In genomic region chr16:58741166-58741565, GRCh38 we compare ENCODE assay signal across 1 cellular context.
TF ChIP-seq lines count a peak whose summit lies in the region.

No MANE protein-coding gene starts in this region.

TF ChIP-seq in HepG2, 621 proteins besides CTCF, POLR2A, EP300 and RAD21 (continued from another document):
- TF ChIP-seq AHDC1 (CRISPR knock-in tag; IDR thresholded peaks at IDR 0.05; ENCODE audit: borderline replicate concordance), result no peak
- TF ChIP-seq, protein P1, sequence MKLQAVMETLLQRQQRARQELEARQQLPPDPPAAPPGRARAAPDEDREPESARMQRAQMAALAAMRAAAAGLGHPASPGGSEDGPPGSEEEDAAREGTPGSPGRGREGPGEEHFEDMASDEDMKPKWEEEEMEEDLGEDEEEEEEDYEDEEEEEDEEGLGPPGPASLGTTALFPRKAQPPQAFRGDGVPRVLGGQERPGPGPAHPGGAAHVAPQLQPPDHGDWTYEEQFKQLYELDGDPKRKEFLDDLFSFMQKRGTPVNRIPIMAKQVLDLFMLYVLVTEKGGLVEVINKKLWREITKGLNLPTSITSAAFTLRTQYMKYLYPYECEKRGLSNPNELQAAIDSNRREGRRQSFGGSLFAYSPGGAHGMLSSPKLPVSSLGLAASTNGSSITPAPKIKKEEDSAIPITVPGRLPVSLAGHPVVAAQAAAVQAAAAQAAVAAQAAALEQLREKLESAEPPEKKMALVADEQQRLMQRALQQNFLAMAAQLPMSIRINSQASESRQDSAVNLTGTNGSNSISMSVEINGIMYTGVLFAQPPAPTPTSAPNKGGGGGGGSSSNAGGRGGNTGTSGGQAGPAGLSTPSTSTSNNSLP (IDR thresholded peaks at IDR 0.05; ENCODE audit: low read depth, low read length), result no peak
- TF ChIP-seq MED8 (CRISPR knock-in tag; IDR thresholded peaks at IDR 0.05; ENCODE audit: insufficient replicate concordance), result no peak
- no peak for TF ChIP-seq ZNF543 (CRISPR knock-in tag; IDR thresholded peaks at IDR 0.05)
- no peak for TF ChIP-seq SP4 (CRISPR knock-in tag; IDR thresholded peaks at IDR 0.05)
- TF ChIP-seq, protein P2, sequence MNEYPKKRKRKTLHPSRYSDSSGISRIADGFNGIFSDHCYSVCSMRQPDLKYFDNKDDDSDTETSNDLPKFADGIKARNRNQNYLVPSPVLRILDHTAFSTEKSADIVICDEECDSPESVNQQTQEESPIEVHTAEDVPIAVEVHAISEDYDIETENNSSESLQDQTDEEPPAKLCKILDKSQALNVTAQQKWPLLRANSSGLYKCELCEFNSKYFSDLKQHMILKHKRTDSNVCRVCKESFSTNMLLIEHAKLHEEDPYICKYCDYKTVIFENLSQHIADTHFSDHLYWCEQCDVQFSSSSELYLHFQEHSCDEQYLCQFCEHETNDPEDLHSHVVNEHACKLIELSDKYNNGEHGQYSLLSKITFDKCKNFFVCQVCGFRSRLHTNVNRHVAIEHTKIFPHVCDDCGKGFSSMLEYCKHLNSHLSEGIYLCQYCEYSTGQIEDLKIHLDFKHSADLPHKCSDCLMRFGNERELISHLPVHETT (CRISPR knock-in tag; conservative IDR thresholded peaks at IDR 0.05), result no peak
- no peak for TF ChIP-seq ZNF816 (CRISPR knock-in tag; IDR thresholded peaks at IDR 0.05; ENCODE audit: borderline replicate concordance)
- TF ChIP-seq ZNF142 (CRISPR knock-in tag; IDR thresholded peaks at IDR 0.05), result no peak
- no peak for TF ChIP-seq ZNF790 (CRISPR knock-in tag; IDR thresholded peaks at IDR 0.05; ENCODE audit: borderline replicate concordance)
- TF ChIP-seq SMAD1 (CRISPR knock-in tag; IDR thresholded peaks at IDR 0.05; ENCODE audit: borderline replicate concordance, low read depth), result no peak
- no peak for TF ChIP-seq HNRNPL (IDR thresholded peaks at IDR 0.05; ENCODE audit: low read depth, low read length)
- no peak for TF ChIP-seq MATR3 (CRISPR knock-in tag; IDR thresholded peaks at IDR 0.05)
- no peak for TF ChIP-seq DPF2 (CRISPR knock-in tag; IDR thresholded peaks at IDR 0.05; ENCODE audit: borderline replicate concordance, low read depth)
- no peak for TF ChIP-seq SALL2 (CRISPR knock-in tag; IDR thresholded peaks at IDR 0.05)
